Comparison of ENCODE assay signal across 8 cellular contexts in genomic region chr22:43187171-43188099, GRCh38. TPM values are rescaled to one million over a fixed set of nuclear protein-coding genes. Genes with fewer than 3 reads are reported as not detected.
DNase-seq lines count a peak whose midpoint lies in the region; ATAC-seq and TF ChIP-seq lines count a peak whose summit lies in the region.

No MANE protein-coding gene starts in this region.

- peaks cover 0 to 13% of the 10 kb centered on the region in 2 donors for H3K9me3 Mint-ChIP-seq in activated naive CD4-positive, alpha-beta T cell treated with anti-CD3 and anti-CD28 coated beads, Interleukin-2, amount 50 U/mL, for 72 hours
- no peaks in the 10 kb centered on the region for H3K9me3 Mint-ChIP-seq in osteocyte (ENCODE audit: unreplicated experiment)

- CTCF ChIA-PET in SK-N-SH (lab: Yijun Ruan, JAX) = interaction anchor here (1.1 to 1.3 kb wide), 5 partner anchors 13 to 158 kb away, joined by 3 to 6 read pairs (median 4); no protein-coding TSS in a partner anchor

- intact Hi-C loops in head of caudate nucleus (cut with DNase I) = loop anchor here (5.0 kb wide), 1 partner anchor 35 kb away; the partner anchor contains the start of gene TSPO

- peak overlapping the region; percentile 90; the same call in 1 of the 2 replicates for H2AFZ ChIP-seq in SK-N-SH (ENCODE audit: low read depth)

- H3K79me2 ChIP-seq in SK-N-SH (ENCODE audit: insufficient read depth) = peaks cover 2% of the 10 kb centered on the region; the same call in 1 of the 2 replicates

- no peak for TF ChIP-seq EP300 in SK-N-SH (IDR thresholded peaks at IDR 0.05; ENCODE audit: borderline replicate concordance in 1 of 2, low read depth in 1 of 2, low read length in 1 of 2)

- peak; percentile 90 for ATAC-seq in HG02642 (IDR thresholded peaks at IDR 0.05; ENCODE audit: poor library complexity, unreplicated experiment)
- ATAC-seq in activated naive CD4-positive, alpha-beta T cell treated with anti-CD3 and anti-CD28 coated beads, Interleukin-2, amount 50 U/mL, for 72 hours = peak; percentile 91 to 96
- ATAC-seq in thoracic aorta (ENCODE audit: insufficient number of reproducible peaks, low FRiP score, low read depth) = peak; percentile 82

- peaks cover 12 to 18% of the 10 kb centered on the region in 2 donors for H3K36me3 Mint-ChIP-seq in activated naive CD4-positive, alpha-beta T cell treated with anti-CD3 and anti-CD28 coated beads, Interleukin-2, amount 50 U/mL, for 72 hours
- H3K36me3 Mint-ChIP-seq in osteocyte (ENCODE audit: unreplicated experiment) = no peaks in the 10 kb centered on the region

- DNase-seq in NCI-H1092 treated with DMSO at 0.1 percent for 48 hours (lab: John Stamatoyannopoulos, UW) (peak; percentile 55), SK-N-SH (peak; percentile 92), head of caudate nucleus (peak; percentile 87 to 98 (median 95)), osteocyte (ENCODE audit: extremely low spot score, unreplicated experiment) (peak; percentile 99), thoracic aorta (ENCODE audit: low spot score) (peak; percentile 63)
- DNase-seq in activated naive CD4-positive, alpha-beta T cell treated with anti-CD3 and anti-CD28 coated beads, Interleukin-2, amount 50 U/mL, for 72 hours (ENCODE audit: low spot score in 2 of 2) = peak; percentile 98 to 99

- H3K4me3 ChIP-seq in SK-N-SH (ENCODE audit: low read depth in 2 of 2, low read length in 1 of 2) = peak overlapping the region; percentile 41 to 60
- H3K4me3 ChIP-seq in thoracic aorta = peak overlapping the region; percentile 77

- H3K4me1 ChIP-seq in SK-N-SH (ENCODE audit: control insufficient read depth in 1 of 2, insufficient read depth in 2 of 2, low read depth in 1 of 2, low read length in 1 of 2) = peaks cover 0 to 10% of the 10 kb centered on the region in 2 experiments; a peak in 1 of 4 replicates
- peaks cover 4 to 19% of the 10 kb centered on the region in 2 donors for H3K4me1 ChIP-seq in thoracic aorta (ENCODE audit: control insufficient read depth in 1 of 2, low read depth in 2 of 2)

- H4K20me1 ChIP-seq in SK-N-SH (ENCODE audit: insufficient read depth) = no peaks in the 10 kb centered on the region

- H3K27ac Mint-ChIP-seq in activated naive CD4-positive, alpha-beta T cell treated with anti-CD3 and anti-CD28 coated beads, Interleukin-2, amount 50 U/mL, for 72 hours = peak overlapping the region; percentile 88 to 89
- H3K27ac Mint-ChIP-seq in osteocyte (ENCODE audit: unreplicated experiment) = peak overlapping the region; percentile 92

- H3K4me3 Mint-ChIP-seq in osteocyte (ENCODE audit: unreplicated experiment) = peak overlapping the region; percentile 75

- POLR2A ChIA-PET in SK-N-SH (lab: Yijun Ruan, JAX) = interaction anchor here (0.6 to 1.0 kb wide), 6 partner anchors 8 to 1144 kb away, joined by 3 to 4 read pairs (median 3); no protein-coding TSS in a partner anchor

- H3K36me3 ChIP-seq in SK-N-SH (replicated peaks in 1 of 2; ENCODE audit: control insufficient read depth in 1 of 2, insufficient read depth in 2 of 2, low read length in 1 of 2) = peaks cover 0 to under 1% of the 10 kb centered on the region in 2 experiments
- no peaks in the 10 kb centered on the region for H3K36me3 ChIP-seq in thoracic aorta

- 3% methylated on average over 7 of the region's 86 CpGs for WGBS in SK-N-SH (ENCODE audit: low lambda C conversion rate)

- H3K9ac ChIP-seq in SK-N-SH = peak overlapping the region; percentile 54; the same call in 1 of the 2 replicates

- TF ChIP-seq CTCF in GM12872 (IDR thresholded peaks at IDR 0.05; ENCODE audit: insufficient read depth, low read depth, low read length) = peak; percentile 72; the same call in 2 of the 3 replicates
- peak; percentile 42 for TF ChIP-seq CTCF in SK-N-SH (IDR thresholded peaks at IDR 0.05)
- TF ChIP-seq CTCF in osteocyte (IDR thresholded peaks at IDR 0.05) = peak; percentile 77
- peak; percentile 70 for TF ChIP-seq CTCF in thoracic aorta (IDR thresholded peaks at IDR 0.05)

- TF ChIP-seq RAD21 in SK-N-SH (IDR thresholded peaks at IDR 0.05; ENCODE audit: low read length) = no peak

- H3K9me2 ChIP-seq in SK-N-SH = no peaks in the 10 kb centered on the region

- peak overlapping the region; percentile 74 for H3K4me2 ChIP-seq in SK-N-SH

- H3K27ac ChIP-seq in SK-N-SH (ENCODE audit: low read depth in 2 of 2, low read length in 1 of 2) = peak overlapping the region; percentile 69 to 80
- peak overlapping the region; percentile 91 to 92 for H3K27ac ChIP-seq in thoracic aorta

- H3F3A ChIP-seq in SK-N-SH (replicated peaks; ENCODE audit: insufficient read depth) = peaks cover 4% of the 10 kb centered on the region

- H3K27me3 ChIP-seq in SK-N-SH (ENCODE audit: insufficient read depth) (no peaks in the 10 kb centered on the region), thoracic aorta (replicated peaks; ENCODE audit: insufficient read depth) (no peaks in the 10 kb centered on the region)

- H3K9me3 ChIP-seq in SK-N-SH (no peaks in the 10 kb centered on the region), thoracic aorta (no peaks in the 10 kb centered on the region)

- H3K4me1 Mint-ChIP-seq in osteocyte (ENCODE audit: unreplicated experiment) = peaks cover 20% of the 10 kb centered on the region

- peaks cover 9% of the 10 kb centered on the region for H3K27me3 Mint-ChIP-seq in osteocyte (ENCODE audit: unreplicated experiment)

TF ChIP-seq in SK-N-SH, 30 proteins besides CTCF, POLR2A, EP300 and RAD21 (continues in another document):
- TF ChIP-seq RCOR1 (IDR thresholded peaks at IDR 0.05; ENCODE audit: low read length) = no peak
- TF ChIP-seq TCF12 (IDR thresholded peaks at IDR 0.05) = no peak
- no peak for TF ChIP-seq EZH2phosphoT487 (IDR thresholded peaks at IDR 0.05; ENCODE audit: borderline replicate concordance, low read depth)
- TF ChIP-seq FOXJ3 (CRISPR knock-in tag; IDR thresholded peaks at IDR 0.05) = no peak
- TF ChIP-seq YY1 (IDR thresholded peaks at IDR 0.05; ENCODE audit: low read depth) = 0 out of 2 replicates have a peak, but pooled peaks have one; percentile 29
- TF ChIP-seq IRF3 (IDR thresholded peaks at IDR 0.05; ENCODE audit: low read depth, low read length) = no peak
- no peak for TF ChIP-seq RXRA (IDR thresholded peaks at IDR 0.05; ENCODE audit: borderline replicate concordance, low read depth)
- TF ChIP-seq REST (IDR thresholded peaks at IDR 0.05; ENCODE audit: low read depth, low read length) = no peak
- TF ChIP-seq NFIC (IDR thresholded peaks at IDR 0.05; ENCODE audit: borderline replicate concordance) = no peak

RNA-seq across cellular contexts. Expression of gene TTLL12, which starts 0.5 kb away (rescaled TPM):
- polyA plus RNA-seq in SK-N-SH (2012; rRNA removed) = 9.3 and 11.5 TPM in 2 replicates
- 5.2 and 8.1 TPM in 2 replicates for polyA plus RNA-seq in SK-N-SH (2012; cell fraction: cytosol; rRNA removed)
- polyA plus RNA-seq in SK-N-SH (2012; cell fraction: nucleus; rRNA removed) = 10.9 and 13.7 TPM in 2 replicates
- total RNA-seq in activated naive CD4-positive, alpha-beta T cell treated with anti-CD3 and anti-CD28 coated beads, Interleukin-2, amount 50 U/mL, for 72 hours = 10 to 100 TPM; 34.3 to 75.0 TPM
- total RNA-seq in osteocyte (33.7 and 35.6 TPM in 2 replicates), thoracic aorta (10 to 100 TPM; 22.4 to 23.2 TPM)

RNA-seq across cellular contexts. Expression of gene TSPO, which starts 36.1 kb away (rescaled TPM):
- 156 and 158 TPM in 2 replicates for polyA plus RNA-seq in SK-N-SH (2012; rRNA removed)
- polyA plus RNA-seq in SK-N-SH (2012; cell fraction: cytosol; rRNA removed) = 69.0 and 103 TPM in 2 replicates
- polyA plus RNA-seq in SK-N-SH (2012; cell fraction: nucleus; rRNA removed) = 73.0 and 98.4 TPM in 2 replicates
- total RNA-seq in activated naive CD4-positive, alpha-beta T cell treated with anti-CD3 and anti-CD28 coated beads, Interleukin-2, amount 50 U/mL, for 72 hours = 100 to 1,000 TPM; 145 to 159 TPM
- total RNA-seq in osteocyte (70.6 and 73.3 TPM in 2 replicates), thoracic aorta (100 to 1,000 TPM; 238 to 472 TPM)

RNA-seq across cellular contexts. Expression of gene MCAT, which starts 44.2 kb away (rescaled TPM):
- polyA plus RNA-seq in SK-N-SH (2012; rRNA removed) = 12.0 and 13.1 TPM in 2 replicates
- polyA plus RNA-seq in SK-N-SH (2012; cell fraction: cytosol; rRNA removed) = 7.7 and 10.5 TPM in 2 replicates
- 8.9 and 13.2 TPM in 2 replicates for polyA plus RNA-seq in SK-N-SH (2012; cell fraction: nucleus; rRNA removed)
- total RNA-seq in activated naive CD4-positive, alpha-beta T cell treated with anti-CD3 and anti-CD28 coated beads, Interleukin-2, amount 50 U/mL, for 72 hours = 10 to 100 TPM in 1 of 2 donors, 1 to 10 TPM in 1; 6.0 to 19.4 TPM
- total RNA-seq in osteocyte (16.5 and 16.6 TPM in 2 replicates), thoracic aorta (10 to 100 TPM in 1 of 2 donors, 1 to 10 TPM in 1; 9.5 to 16.1 TPM)

Comparison
In these comparisons a context has a peak if more than half of its experiments do, and no peak if none do; other contexts are left out.
1. Peak in every context shown above with its lines: DNase-seq, ATAC-seq, H3K4me3 ChIP-seq and H3K27ac ChIP-seq.